15 cellular contexts compared by ENCODE assay signal in the genomic region with DNA sequence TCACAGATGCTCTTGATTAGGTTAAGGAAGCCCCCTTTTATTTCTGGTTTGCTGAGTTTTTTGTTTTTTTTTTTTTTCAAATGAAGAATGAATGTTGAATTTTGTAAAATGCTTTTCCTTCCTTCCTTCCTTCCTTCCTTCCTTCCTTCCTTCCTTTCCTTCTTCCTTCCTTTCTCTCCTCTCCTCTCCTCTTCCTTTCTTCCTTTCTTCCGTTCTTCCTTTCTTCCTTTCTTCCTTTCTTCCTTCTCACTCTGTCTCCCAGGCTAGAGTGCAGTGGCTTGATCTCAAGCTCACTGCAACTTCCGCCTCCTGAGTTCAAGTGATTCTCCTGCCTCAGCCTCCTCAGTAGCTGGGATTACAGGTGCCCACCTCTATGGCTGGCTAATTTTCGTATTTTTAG.
A peak's percentile ranks its signal among the peaks of the same experiment; 100 is the strongest.
DNase-seq lines count a peak whose midpoint lies in the region; ATAC-seq and TF ChIP-seq lines count a peak whose summit lies in the region.
"Had no signal": no experiment of that assay in that cellular context is flagged by ENCODE, and none has a peak within 500 bp of the region (broad histone marks: within the 10 kb centered on the region; RNA-seq: fewer than 3 reads in every experiment).

No MANE protein-coding gene starts in this region.

- DNase-seq in mesothelial cell of epicardium (ENCODE audit: low spot score in 2 of 2, unreplicated experiment in 2 of 2) (no peak), foreskin melanocyte (no peak), pons (ENCODE audit: low spot score) (no peak), T-cell (no peak)
- no peak for DNase-seq in stimulated activated effector memory CD8-positive, alpha-beta T cell treated with anti-CD3 and anti-CD28 coated beads, Interleukin-12 subunit alpha, Interleukin-12 subunit beta, amount 100 ng/mL, for 72 hours (ENCODE audit: low spot score in 2 of 2)
- DNase-seq: AML-193; Caco-2; CD8-positive, alpha-beta memory T cell; GF-D8; HCEC 1CT had no signal

- H3K36me3 Mint-ChIP-seq in activated T-helper 17 cell treated with anti-CD3 and anti-CD28 coated beads, Interleukin-2, amount 50 U/mL, for 72 hours (ENCODE audit: low read depth), result peaks cover 11% of the 10 kb centered on the region
- H3K36me3 Mint-ChIP-seq in mesothelial cell of epicardium (peaks cover 22% of the 10 kb centered on the region), T-cell (peaks cover 19% of the 10 kb centered on the region)
- H3K36me3 Mint-ChIP-seq in stimulated activated effector memory CD8-positive, alpha-beta T cell treated with anti-CD3 and anti-CD28 coated beads, Interleukin-12 subunit alpha, Interleukin-12 subunit beta, amount 100 ng/mL, for 72 hours, result no peaks in the 10 kb centered on the region

- peaks cover 29% of the 10 kb centered on the region for H3K4me1 Mint-ChIP-seq in activated T-helper 17 cell treated with anti-CD3 and anti-CD28 coated beads, Interleukin-2, amount 50 U/mL, for 72 hours
- H3K4me1 Mint-ChIP-seq in mesothelial cell of epicardium, result peaks cover 25% of the 10 kb centered on the region
- peaks cover 49% of the 10 kb centered on the region for H3K4me1 Mint-ChIP-seq in stimulated activated effector memory CD8-positive, alpha-beta T cell treated with anti-CD3 and anti-CD28 coated beads, Interleukin-12 subunit alpha, Interleukin-12 subunit beta, amount 100 ng/mL, for 72 hours
- H3K4me1 Mint-ChIP-seq in T-cell, result peaks cover 51 to 57% (median 55%) of the 10 kb centered on the region in 3 donors

- POLR2A ChIA-PET in HEK293 (lab: Yijun Ruan, JAX) (no interaction called here), T-cell (lab: Charles Lee) (interaction anchor here in 1 of 2 donors (1.1 kb wide), 1 partner anchor 14 kb away, joined by 12 read pairs; no protein-coding TSS in a partner anchor)

- CTCF ChIA-PET in HEK293 (lab: Yijun Ruan, JAX), result no interaction called here
- CTCF ChIA-PET in T-cell (lab: Charles Lee), result interaction anchor here in 1 of 2 donors (0.6 kb wide), 1 partner anchor 100 kb away, joined by 3 read pairs; no protein-coding TSS in a partner anchor

- no peak for ATAC-seq in activated T-helper 17 cell treated with anti-CD3 and anti-CD28 coated beads, Interleukin-2, amount 50 U/mL, for 72 hours (replicated peaks)
- no peak for ATAC-seq in stimulated activated effector memory CD8-positive, alpha-beta T cell treated with anti-CD3 and anti-CD28 coated beads, Interleukin-12 subunit alpha, Interleukin-12 subunit beta, amount 100 ng/mL, for 72 hours
- no peak for ATAC-seq in T-cell (replicated peaks in 1 of 4)
- ATAC-seq: A549 had no signal

- no peak for TF ChIP-seq CTCF in HEK293 (tag by site-specific recombination; IDR thresholded peaks at IDR 0.05)
- TF ChIP-seq CTCF in mesothelial cell of epicardium (IDR thresholded peaks at IDR 0.05; ENCODE audit: unreplicated experiment), result no peak

- H3K27me3 Mint-ChIP-seq in activated T-helper 17 cell treated with anti-CD3 and anti-CD28 coated beads, Interleukin-2, amount 50 U/mL, for 72 hours, result no peaks in the 10 kb centered on the region
- H3K27me3 Mint-ChIP-seq in mesothelial cell of epicardium (ENCODE audit: low read depth), result no peaks in the 10 kb centered on the region
- H3K27me3 Mint-ChIP-seq in T-cell, result no peaks in the 10 kb centered on the region
- H3K27me3 Mint-ChIP-seq: CD8-positive, alpha-beta memory T cell had no signal

- no peak overlapping the region for H3K4me3 ChIP-seq in HEK293 (ENCODE audit: low read depth, low read length)
- H3K4me3 ChIP-seq: A549, BLaER1 had no signal

- no peaks in the 10 kb centered on the region for H3K36me3 ChIP-seq in HEK293 (ENCODE audit: control insufficient read depth in 2 of 2, insufficient read depth in 1 of 2, low read length in 2 of 2)

- no peak overlapping the region for H3K4me3 Mint-ChIP-seq in activated T-helper 17 cell treated with anti-CD3 and anti-CD28 coated beads, Interleukin-2, amount 50 U/mL, for 72 hours
- H3K4me3 Mint-ChIP-seq in mesothelial cell of epicardium, result no peak overlapping the region
- H3K4me3 Mint-ChIP-seq in stimulated activated effector memory CD8-positive, alpha-beta T cell treated with anti-CD3 and anti-CD28 coated beads, Interleukin-12 subunit alpha, Interleukin-12 subunit beta, amount 100 ng/mL, for 72 hours, result no peak overlapping the region
- no peak overlapping the region for H3K4me3 Mint-ChIP-seq in T-cell

- H3K9me3 ChIP-seq in HEK293 (ENCODE audit: control insufficient read depth, insufficient read depth, low read depth, low read length), result no peaks in the 10 kb centered on the region

- H3K4me1 ChIP-seq in HEK293 (ENCODE audit: control insufficient read depth, insufficient read depth, low read length), result peaks cover 4% of the 10 kb centered on the region
- H3K4me1 ChIP-seq: Caco-2 had no signal

- peak overlapping the region; percentile 65 for H3K27ac Mint-ChIP-seq in activated T-helper 17 cell treated with anti-CD3 and anti-CD28 coated beads, Interleukin-2, amount 50 U/mL, for 72 hours
- H3K27ac Mint-ChIP-seq in mesothelial cell of epicardium (peak overlapping the region; percentile 12), T-cell (no peak overlapping the region)
- H3K27ac Mint-ChIP-seq in stimulated activated effector memory CD8-positive, alpha-beta T cell treated with anti-CD3 and anti-CD28 coated beads, Interleukin-12 subunit alpha, Interleukin-12 subunit beta, amount 100 ng/mL, for 72 hours, result peak overlapping the region; percentile 52

- H3K27ac ChIP-seq in HEK293 (ENCODE audit: extremely low read depth, low read depth, low read length), result no peak overlapping the region
- H3K27ac ChIP-seq: A549, BLaER1, HL-60 had no signal

- H3K9me3 Mint-ChIP-seq in activated T-helper 17 cell treated with anti-CD3 and anti-CD28 coated beads, Interleukin-2, amount 50 U/mL, for 72 hours, result no peaks in the 10 kb centered on the region
- H3K9me3 Mint-ChIP-seq in mesothelial cell of epicardium (peaks cover 12% of the 10 kb centered on the region), T-cell (peaks cover 0 to 7% (median 0%) of the 10 kb centered on the region in 3 donors)
- H3K9me3 Mint-ChIP-seq in stimulated activated effector memory CD8-positive, alpha-beta T cell treated with anti-CD3 and anti-CD28 coated beads, Interleukin-12 subunit alpha, Interleukin-12 subunit beta, amount 100 ng/mL, for 72 hours, result no peaks in the 10 kb centered on the region

TF ChIP-seq in HEK293, 187 proteins besides CTCF, POLR2A, EP300 and RAD21:
- TF ChIP-seq ZIC2 (tag by site-specific recombination; IDR thresholded peaks at IDR 0.05), result no peak
- TF ChIP-seq ZNF776 (tag by site-specific recombination; IDR thresholded peaks at IDR 0.05; ENCODE audit: borderline replicate concordance), result no peak
- no peak for TF ChIP-seq ZNF830 (tag by site-specific recombination; IDR thresholded peaks at IDR 0.05; ENCODE audit: low read depth)
- TF ChIP-seq SCRT1 (tag by site-specific recombination; IDR thresholded peaks at IDR 0.05; ENCODE audit: borderline replicate concordance), result no peak
- peak; percentile 91 for TF ChIP-seq PRDM1 (tag by site-specific recombination; IDR thresholded peaks at IDR 0.05)
- TF ChIP-seq, protein P1, sequence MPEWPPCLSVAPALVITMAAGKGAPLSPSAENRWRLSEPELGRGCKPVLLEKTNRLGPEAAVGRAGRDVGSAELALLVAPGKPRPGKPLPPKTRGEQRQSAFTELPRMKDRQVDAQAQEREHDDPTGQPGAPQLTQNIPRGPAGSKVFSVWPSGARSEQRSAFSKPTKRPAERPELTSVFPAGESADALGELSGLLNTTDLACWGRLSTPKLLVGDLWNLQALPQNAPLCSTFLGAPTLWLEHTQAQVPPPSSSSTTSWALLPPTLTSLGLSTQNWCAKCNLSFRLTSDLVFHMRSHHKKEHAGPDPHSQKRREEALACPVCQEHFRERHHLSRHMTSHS (tag by site-specific recombination; IDR thresholded peaks at IDR 0.05), result no peak
- TF ChIP-seq, protein P2, sequence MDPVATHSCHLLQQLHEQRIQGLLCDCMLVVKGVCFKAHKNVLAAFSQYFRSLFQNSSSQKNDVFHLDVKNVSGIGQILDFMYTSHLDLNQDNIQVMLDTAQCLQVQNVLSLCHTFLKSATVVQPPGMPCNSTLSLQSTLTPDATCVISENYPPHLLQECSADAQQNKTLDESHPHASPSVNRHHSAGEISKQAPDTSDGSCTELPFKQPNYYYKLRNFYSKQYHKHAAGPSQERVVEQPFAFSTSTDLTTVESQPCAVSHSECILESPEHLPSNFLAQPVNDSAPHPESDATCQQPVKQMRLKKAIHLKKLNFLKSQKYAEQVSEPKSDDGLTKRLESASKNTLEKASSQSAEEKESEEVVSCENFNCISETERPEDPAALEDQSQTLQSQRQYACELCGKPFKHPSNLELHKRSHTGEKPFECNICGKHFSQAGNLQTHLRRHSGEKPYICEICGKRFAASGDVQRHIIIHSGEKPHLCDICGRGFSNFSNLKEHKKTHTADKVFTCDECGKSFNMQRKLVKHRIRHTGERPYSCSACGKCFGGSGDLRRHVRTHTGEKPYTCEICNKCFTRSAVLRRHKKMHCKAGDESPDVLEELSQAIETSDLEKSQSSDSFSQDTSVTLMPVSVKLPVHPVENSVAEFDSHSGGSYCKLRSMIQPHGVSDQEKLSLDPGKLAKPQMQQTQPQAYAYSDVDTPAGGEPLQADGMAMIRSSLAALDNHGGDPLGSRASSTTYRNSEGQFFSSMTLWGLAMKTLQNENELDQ (tag by site-specific recombination; IDR thresholded peaks at IDR 0.05; ENCODE audit: low read depth), result no peak
- peak; percentile 89 for TF ChIP-seq ZNF366 (tag by site-specific recombination; conservative IDR thresholded peaks at IDR 0.05)
- TF ChIP-seq ZNF10 (tag by site-specific recombination; IDR thresholded peaks at IDR 0.05), result no peak
- no peak for TF ChIP-seq ZNF610 (tag by site-specific recombination; IDR thresholded peaks at IDR 0.05; ENCODE audit: borderline replicate concordance)
- TF ChIP-seq ZNF596 (tag by site-specific recombination; IDR thresholded peaks at IDR 0.05), result no peak
- TF ChIP-seq ZNF221 (tag by site-specific recombination; IDR thresholded peaks at IDR 0.05; ENCODE audit: borderline replicate concordance), result no peak

Comparison
In these comparisons a context has a peak if more than half of its experiments do, and no peak if none do; other contexts are left out.
1. H3K27ac Mint-ChIP-seq: peak in activated T-helper 17 cell treated with anti-CD3 and anti-CD28 coated beads, Interleukin-2, amount 50 U/mL, for 72 hours (single experiment), mesothelial cell of epicardium (single experiment) and stimulated activated effector memory CD8-positive, alpha-beta T cell treated with anti-CD3 and anti-CD28 coated beads, Interleukin-12 subunit alpha, Interleukin-12 subunit beta, amount 100 ng/mL, for 72 hours (single experiment); none in T-cell (0 of 2).